ENCODE assay signal across 6 cellular contexts in genomic region chr1:146672608-146673007, GRCh38.
DNase-seq lines count a peak whose midpoint lies in the region; TF ChIP-seq lines count a peak whose summit lies in the region.
"Not testable (repeated sequence)": the region's sequence is repeated elsewhere in the genome, so short reads cannot be mapped to it uniquely, and the experiment has no call there.

No MANE protein-coding gene starts in this region.

- not testable (repeated sequence) for H3K4me1 Mint-ChIP-seq in MCF 10A (ENCODE audit: insufficient read depth, unreplicated experiment)

- H3K9me3 Mint-ChIP-seq in MCF 10A (ENCODE audit: unreplicated experiment): not testable (repeated sequence)

- intact Hi-C loops in MCF 10A (cut with micrococcal nuclease): not testable (repeated sequence)

- H3K4me3 Mint-ChIP-seq in MCF 10A (ENCODE audit: unreplicated experiment): not testable (repeated sequence)

- H3K4me3 ChIP-seq in HAP-1; fibroblast of villous mesenchyme (ENCODE audit: low read depth, low read length): not testable (repeated sequence)

- not testable (repeated sequence) for H3K27me3 ChIP-seq in HAP-1 (ENCODE audit: low read depth)

- not testable (repeated sequence) for H3K4me1 ChIP-seq in HAP-1

- not testable (repeated sequence) for TF ChIP-seq CTCF in MCF 10A (IDR thresholded peaks at IDR 0.05; ENCODE audit: unreplicated experiment); fibroblast of villous mesenchyme (IDR thresholded peaks at IDR 0.05; ENCODE audit: insufficient read depth, low read depth, low read length)

- not testable (repeated sequence) for H3K27ac Mint-ChIP-seq in MCF 10A (ENCODE audit: low read depth, unreplicated experiment)

- POLR2A ChIA-PET in MCF 10A (lab: Yijun Ruan, JAX): not testable (repeated sequence)

- CTCF ChIA-PET in MCF 10A (lab: Yijun Ruan, JAX): not testable (repeated sequence)

- not testable (repeated sequence) for H3K36me3 ChIP-seq in HAP-1 (replicated peaks)

- not testable (repeated sequence) for H3K9me3 ChIP-seq in HAP-1

- BruUV-seq in MCF 10A (replicated peaks; lab: Mats Ljungman, UMichigan): not testable (repeated sequence)

- DNase-seq in EH (ENCODE audit: low read depth) (peak; percentile 67), HAP-1 (ENCODE audit: low spot score in 2 of 2) (peak; percentile 22 to 67), M059J (ENCODE audit: low read depth) (peak; percentile 49), RPMI7951 (ENCODE audit: low read depth) (peak; percentile 3), MCF 10A (ENCODE audit: unreplicated experiment) (peak; percentile 21), fibroblast of villous mesenchyme (ENCODE audit: low read depth) (peak; percentile 18)

- H3K36me3 Mint-ChIP-seq in MCF 10A (ENCODE audit: insufficient read depth, unreplicated experiment): not testable (repeated sequence)

- peaks cover 13% of the 10 kb centered on the region for H3K27me3 Mint-ChIP-seq in MCF 10A (ENCODE audit: insufficient read depth, unreplicated experiment)

- in situ Hi-C loops in HAP-1 (cut with MboI; ENCODE audit: low sequenced_read_pairs): not testable (repeated sequence)

Comparison
In these comparisons a context has a peak if more than half of its experiments do, and no peak if none do; other contexts are left out.
1. DNase-seq: peak in every context shown above with its lines; median percentile 67 in EH; 49 in M059J; 44 in HAP-1; 21 in MCF 10A; 18 in fibroblast of villous mesenchyme; 3 in RPMI7951.